16 cellular contexts compared by ENCODE assay signal in genomic region chr6:113160716-113161115, GRCh38.
"Had no signal": no experiment of that assay in that cellular context is flagged by ENCODE, and none has a peak within 500 bp of the region (broad histone marks: within the 10 kb centered on the region; RNA-seq: fewer than 3 reads in every experiment).

No MANE protein-coding gene starts in this region.

- H3K27me3 ChIP-seq: gastroesophageal sphincter, upper lobe of right lung had no signal

- H3K36me3 ChIP-seq: gastroesophageal sphincter, upper lobe of right lung had no signal

- H3K4me3 ChIP-seq: gastroesophageal sphincter, upper lobe of right lung had no signal

- ATAC-seq: gastroesophageal sphincter; left ventricle myocardium superior; stimulated activated naive CD8-positive, alpha-beta T cell treated with anti-CD3 and anti-CD28 coated beads, Interleukin-15, Interleukin-2, amounts not matched to agents 100 U/mL and 50 U/mL, for 24 hours; upper lobe of right lung had no signal

- DNase-seq: activated CD4-positive, alpha-beta memory T cell treated with anti-CD3 and anti-CD28 coated beads for 36 hours; activated CD4-positive, alpha-beta T cell treated with anti-CD3 and anti-CD28 coated beads for 4 hours; activated CD4-positive, CD25-positive, alpha-beta regulatory T cell; activated naive CD4-positive, alpha-beta T cell treated with anti-CD3 and anti-CD28 coated beads for 36 hours; activated naive CD8-positive, alpha-beta T cell treated with anti-CD3 and anti-CD28 coated beads, Interleukin-2, amount 10 ng/mL, durations not matched to agents 7 days and 5 days; activated T-cell treated with anti-CD3 and anti-CD28 coated beads, Interleukin-2, amount 50 U/mL, for 48 hours; erythroblast; head of caudate nucleus; left ventricle myocardium superior; naive B cell; retina; stimulated activated CD4-positive, alpha-beta T cell treated with anti-CD3 and anti-CD28 coated beads, Interleukin-4, amount 100 ng/mL, for 4 hours; stimulated activated naive CD8-positive, alpha-beta T cell treated with anti-CD3 and anti-CD28 coated beads, Interleukin-15, Interleukin-2, amounts not matched to agents 100 U/mL and 50 U/mL, for 24 hours; T-helper 9 cell; upper lobe of right lung had no signal

- H3K27ac ChIP-seq: gastroesophageal sphincter, upper lobe of right lung had no signal

- H3K4me1 ChIP-seq: gastroesophageal sphincter, upper lobe of right lung had no signal

- H3K9me3 ChIP-seq: gastroesophageal sphincter, upper lobe of right lung had no signal
